8 cellular contexts compared by ENCODE assay signal in the genomic region with DNA sequence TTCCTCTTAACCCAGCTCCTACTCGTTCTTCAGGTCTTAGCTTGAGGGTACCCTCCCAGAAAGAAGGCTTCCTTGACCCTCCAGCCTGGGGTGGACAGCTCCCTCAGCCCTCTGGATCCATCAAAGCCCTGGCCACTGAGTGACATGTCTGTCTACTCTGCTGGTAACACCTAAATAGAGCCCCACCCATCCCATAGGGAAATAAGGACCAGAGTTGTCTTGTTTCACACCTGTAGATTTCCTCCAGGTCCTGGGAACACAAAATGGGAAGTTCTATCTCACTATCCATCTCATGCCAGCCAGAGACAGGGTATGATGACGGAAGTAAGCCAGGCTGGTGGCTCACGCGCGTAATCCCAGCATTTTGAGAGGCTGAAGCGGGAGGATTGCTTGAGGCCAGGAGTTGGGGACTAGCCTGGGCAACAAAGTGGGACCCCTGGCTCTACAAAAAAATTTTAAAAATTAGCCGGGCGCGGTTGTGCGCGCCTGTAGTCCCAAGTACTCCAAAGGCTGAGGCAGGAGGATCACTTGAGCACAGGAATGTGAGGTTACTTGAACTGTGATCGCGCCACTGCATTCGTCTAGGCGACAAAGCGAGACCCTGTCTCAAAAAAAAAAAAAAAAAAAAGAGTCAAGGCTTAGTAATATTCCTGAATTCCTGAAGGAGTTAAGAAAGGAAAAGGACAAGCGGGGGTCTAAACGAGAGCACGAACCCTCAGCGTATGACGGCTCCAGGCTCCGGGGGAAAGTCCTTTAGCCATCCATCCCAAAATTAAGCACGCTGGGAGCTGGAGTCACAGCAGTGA. TPM values are rescaled to one million over a fixed set of nuclear protein-coding genes. Genes with fewer than 3 reads are reported as not detected.
DNase-seq lines count a peak whose midpoint lies in the region; ATAC-seq and TF ChIP-seq lines count a peak whose summit lies in the region.

No MANE protein-coding gene starts in this region.

- H3K36me3 ChIP-seq in BLaER1 treated with 17β-estradiol and CSF1 and Interleukin-3, amounts not matched to agents 10 nM and 100 nM, result peaks cover 45 to 73% (median 56%) of the 10 kb centered on the region in 11 experiments
- peaks cover 5% of the 10 kb centered on the region for H3K36me3 ChIP-seq in kidney epithelial cell (ENCODE audit: control insufficient read depth, insufficient read depth, low read length)

- no peak for TF ChIP-seq EP300 in Ishikawa (IDR thresholded peaks at IDR 0.05; ENCODE audit: borderline replicate concordance)

- no peak for ATAC-seq in HG03039 (IDR thresholded peaks at IDR 0.05; ENCODE audit: unreplicated experiment)

- DNase-seq in astrocyte of the hippocampus (ENCODE audit: low read depth, low spot score), result peak; percentile 22
- DNase-seq in kidney epithelial cell (ENCODE audit: low read depth), result no peak
- DNase-seq in COR-L47 (lab: John Stamatoyannopoulos, UW), result no peak
- no peak for DNase-seq in occipital lobe (lab: John Stamatoyannopoulos, UW)

- peak overlapping the region; percentile 68 to 83 (median 72) for H3K4me3 ChIP-seq in BLaER1 treated with 17β-estradiol and CSF1 and Interleukin-3, amounts not matched to agents 10 nM and 100 nM
- peak overlapping the region; percentile 53 for H3K4me3 ChIP-seq in kidney epithelial cell (ENCODE audit: low read depth, low read length)

- H3K9ac ChIP-seq in BLaER1 treated with 17β-estradiol and CSF1 and Interleukin-3, amounts not matched to agents 10 nM and 100 nM, result peak overlapping the region; percentile 87 to 97 (median 93)

- H3K27ac Mint-ChIP-seq in stimulated activated naive CD8-positive, alpha-beta T cell treated with anti-CD3 and anti-CD28 coated beads, Interleukin-15, Interleukin-2, amounts not matched to agents 100 ng/mL and 50 ng/mL, for 24 hours, result peak overlapping the region; percentile 96

- H3K4me2 ChIP-seq in BLaER1 treated with 17β-estradiol and CSF1 and Interleukin-3, amounts not matched to agents 10 nM and 100 nM, result peak overlapping the region; percentile 79 to 98 (median 92)

- H3K36me3 Mint-ChIP-seq in stimulated activated naive CD8-positive, alpha-beta T cell treated with anti-CD3 and anti-CD28 coated beads, Interleukin-15, Interleukin-2, amounts not matched to agents 100 ng/mL and 50 ng/mL, for 24 hours (ENCODE audit: low read depth), result peaks cover 57% of the 10 kb centered on the region

- peak overlapping the region; percentile 96 for H3K4me3 Mint-ChIP-seq in stimulated activated naive CD8-positive, alpha-beta T cell treated with anti-CD3 and anti-CD28 coated beads, Interleukin-15, Interleukin-2, amounts not matched to agents 100 ng/mL and 50 ng/mL, for 24 hours

- H3K27me3 ChIP-seq in BLaER1 treated with 17β-estradiol and CSF1 and Interleukin-3, amounts not matched to agents 10 nM and 100 nM, result no peaks in the 10 kb centered on the region
- H3K27me3 ChIP-seq in kidney epithelial cell (ENCODE audit: control insufficient read depth, insufficient read depth, low read length), result no peaks in the 10 kb centered on the region

- no peak for TF ChIP-seq CTCF in kidney epithelial cell (IDR thresholded peaks at IDR 0.05; ENCODE audit: insufficient read depth, low read length, poor library complexity, severe bottlenecking)

- no peaks in the 10 kb centered on the region for H3K9me3 ChIP-seq in BLaER1 treated with 17β-estradiol and CSF1 and Interleukin-3, amounts not matched to agents 10 nM and 100 nM (replicated peaks in 1 of 11)

- no peaks in the 10 kb centered on the region for H3K9me3 Mint-ChIP-seq in stimulated activated naive CD8-positive, alpha-beta T cell treated with anti-CD3 and anti-CD28 coated beads, Interleukin-15, Interleukin-2, amounts not matched to agents 100 ng/mL and 50 ng/mL, for 24 hours

- peaks cover 83% of the 10 kb centered on the region for H3K4me1 Mint-ChIP-seq in stimulated activated naive CD8-positive, alpha-beta T cell treated with anti-CD3 and anti-CD28 coated beads, Interleukin-15, Interleukin-2, amounts not matched to agents 100 ng/mL and 50 ng/mL, for 24 hours (ENCODE audit: low read depth)

- peaks cover 9 to 81% (median 61%) of the 10 kb centered on the region in 11 experiments; a peak in 21 of 22 replicates for H4K20me1 ChIP-seq in BLaER1 treated with 17β-estradiol and CSF1 and Interleukin-3, amounts not matched to agents 10 nM and 100 nM

- no peak for TF ChIP-seq RAD21 in Ishikawa (IDR thresholded peaks at IDR 0.05; ENCODE audit: low read depth)

- peak overlapping the region; percentile 86 to 97 (median 95) for H3K27ac ChIP-seq in BLaER1 treated with 17β-estradiol and CSF1 and Interleukin-3, amounts not matched to agents 10 nM and 100 nM

- H3K27me3 Mint-ChIP-seq in stimulated activated naive CD8-positive, alpha-beta T cell treated with anti-CD3 and anti-CD28 coated beads, Interleukin-15, Interleukin-2, amounts not matched to agents 100 ng/mL and 50 ng/mL, for 24 hours, result no peaks in the 10 kb centered on the region

- H3K4me1 ChIP-seq in BLaER1 treated with 17β-estradiol and CSF1 and Interleukin-3, amounts not matched to agents 10 nM and 100 nM, result peaks cover 80 to 90% (median 84%) of the 10 kb centered on the region in 10 experiments

TF ChIP-seq in Ishikawa, 13 proteins besides CTCF, POLR2A, EP300 and RAD21:
- TF ChIP-seq ZBTB7A (IDR thresholded peaks at IDR 0.05; ENCODE audit: low read depth), result no peak
- no peak for TF ChIP-seq FOXM1 (IDR thresholded peaks at IDR 0.05; ENCODE audit: borderline replicate concordance, low read depth)
- no peak for TF ChIP-seq TCF12 (IDR thresholded peaks at IDR 0.05; ENCODE audit: low read depth)
- TF ChIP-seq EGR1 (IDR thresholded peaks at IDR 0.05), result no peak
- no peak for TF ChIP-seq CREB1 (IDR thresholded peaks at IDR 0.05; ENCODE audit: low read depth)
- no peak for TF ChIP-seq YY1 (IDR thresholded peaks at IDR 0.05; ENCODE audit: low read depth)
- TF ChIP-seq, protein P1, sequence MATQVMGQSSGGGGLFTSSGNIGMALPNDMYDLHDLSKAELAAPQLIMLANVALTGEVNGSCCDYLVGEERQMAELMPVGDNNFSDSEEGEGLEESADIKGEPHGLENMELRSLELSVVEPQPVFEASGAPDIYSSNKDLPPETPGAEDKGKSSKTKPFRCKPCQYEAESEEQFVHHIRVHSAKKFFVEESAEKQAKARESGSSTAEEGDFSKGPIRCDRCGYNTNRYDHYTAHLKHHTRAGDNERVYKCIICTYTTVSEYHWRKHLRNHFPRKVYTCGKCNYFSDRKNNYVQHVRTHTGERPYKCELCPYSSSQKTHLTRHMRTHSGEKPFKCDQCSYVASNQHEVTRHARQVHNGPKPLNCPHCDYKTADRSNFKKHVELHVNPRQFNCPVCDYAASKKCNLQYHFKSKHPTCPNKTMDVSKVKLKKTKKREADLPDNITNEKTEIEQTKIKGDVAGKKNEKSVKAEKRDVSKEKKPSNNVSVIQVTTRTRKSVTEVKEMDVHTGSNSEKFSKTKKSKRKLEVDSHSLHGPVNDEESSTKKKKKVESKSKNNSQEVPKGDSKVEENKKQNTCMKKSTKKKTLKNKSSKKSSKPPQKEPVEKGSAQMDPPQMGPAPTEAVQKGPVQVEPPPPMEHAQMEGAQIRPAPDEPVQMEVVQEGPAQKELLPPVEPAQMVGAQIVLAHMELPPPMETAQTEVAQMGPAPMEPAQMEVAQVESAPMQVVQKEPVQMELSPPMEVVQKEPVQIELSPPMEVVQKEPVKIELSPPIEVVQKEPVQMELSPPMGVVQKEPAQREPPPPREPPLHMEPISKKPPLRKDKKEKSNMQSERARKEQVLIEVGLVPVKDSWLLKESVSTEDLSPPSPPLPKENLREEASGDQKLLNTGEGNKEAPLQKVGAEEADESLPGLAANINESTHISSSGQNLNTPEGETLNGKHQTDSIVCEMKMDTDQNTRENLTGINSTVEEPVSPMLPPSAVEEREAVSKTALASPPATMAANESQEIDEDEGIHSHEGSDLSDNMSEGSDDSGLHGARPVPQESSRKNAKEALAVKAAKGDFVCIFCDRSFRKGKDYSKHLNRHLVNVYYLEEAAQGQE (IDR thresholded peaks at IDR 0.05; ENCODE audit: low read depth), result peak; percentile 28; the same call in 1 of the 2 replicates

RNA-seq across cellular contexts. Expression of gene CCDC97, which starts 0.5 kb away (rescaled TPM):
- total RNA-seq in kidney epithelial cell (14.8 and 17.3 TPM in 2 replicates), occipital lobe (6.4 TPM)

RNA-seq across cellular contexts. Expression of gene TGFB1, which starts 44.3 kb away (rescaled TPM):
- total RNA-seq in kidney epithelial cell (25.7 and 35.2 TPM in 2 replicates), occipital lobe (0.94 TPM)

RNA-seq across cellular contexts. Expression of gene HNRNPUL1, which starts 45.3 kb away (rescaled TPM):
- total RNA-seq in kidney epithelial cell (132 and 142 TPM in 2 replicates), occipital lobe (64.7 TPM)

RNA-seq across cellular contexts. Expression of gene B9D2, which starts 54.5 kb away (rescaled TPM):
- 4.5 and 5.7 TPM in 2 replicates for total RNA-seq in kidney epithelial cell
- total RNA-seq in occipital lobe, result 5.3 TPM

Comparison
In these comparisons a context has a peak if more than half of its experiments do, and no peak if none do; other contexts are left out.
1. RNA of gene TGFB1, which starts 44.3 kb away (total RNA-seq): 25.7 to 35.2 TPM in kidney epithelial cell; 0.94 TPM in occipital lobe (single experiment); every median in the first group is over 10 times any median in the second.